Comparison of ENCODE assay signal across 1 cellular context in genomic region chr10:92121686-92122492, GRCh38.
TF ChIP-seq lines count a peak whose summit lies in the region.

No MANE protein-coding gene starts in this region.

TF ChIP-seq in HepG2, 621 proteins besides CTCF, POLR2A, EP300 and RAD21 (continued from another document and continues in another):
- TF ChIP-seq ZSCAN22 (CRISPR knock-in tag; IDR thresholded peaks at IDR 0.05) (no peak), ZNF782 (CRISPR knock-in tag; IDR thresholded peaks at IDR 0.05; ENCODE audit: borderline replicate concordance) (no peak), XRCC5 (optimal IDR thresholded peaks at IDR 0.05; ENCODE audit: low read length) (no peak), GATAD2A (CRISPR knock-in tag; IDR thresholded peaks at IDR 0.05) (peak; percentile 94), PITX1 (CRISPR knock-in tag; IDR thresholded peaks at IDR 0.05) (peak; percentile 91), DRAP1 (CRISPR knock-in tag; IDR thresholded peaks at IDR 0.05) (no peak), MBD4 (IDR thresholded peaks at IDR 0.05; ENCODE audit: borderline replicate concordance, low read length) (peak; percentile 23; the same call in 1 of the 2 replicates), ZNF737 (CRISPR knock-in tag; IDR thresholded peaks at IDR 0.05; ENCODE audit: borderline replicate concordance) (no peak), SALL2 (CRISPR knock-in tag; IDR thresholded peaks at IDR 0.05) (no peak), ZNF333 (CRISPR knock-in tag; IDR thresholded peaks at IDR 0.05; ENCODE audit: borderline replicate concordance) (no peak), RFXAP (CRISPR knock-in tag; IDR thresholded peaks at IDR 0.05; ENCODE audit: borderline replicate concordance) (no peak), ZNF124 (CRISPR knock-in tag; IDR thresholded peaks at IDR 0.05) (0 out of 2 replicates have a peak, but pooled peaks have one; percentile 38), ZNF337 (CRISPR knock-in tag; IDR thresholded peaks at IDR 0.05; ENCODE audit: borderline replicate concordance, low read depth) (no peak), RFX5 (IDR thresholded peaks at IDR 0.05; ENCODE audit: low read depth, low read length) (no peak), ZNF772 (CRISPR knock-in tag; IDR thresholded peaks at IDR 0.05) (no peak; the same call in 1 of the 2 replicates), ZNF652 (CRISPR knock-in tag; IDR thresholded peaks at IDR 0.05; ENCODE audit: borderline replicate concordance, low read depth) (peak; percentile 16; the same call in 1 of the 2 replicates), BRCA1 (CRISPR knock-in tag; IDR thresholded peaks at IDR 0.05) (no peak), TAF15 (IDR thresholded peaks at IDR 0.05; ENCODE audit: low read depth, low read length, poor library complexity, severe bottlenecking) (no peak), ZSCAN12 (CRISPR knock-in tag; IDR thresholded peaks at IDR 0.05) (no peak), HOXA7 (CRISPR knock-in tag; IDR thresholded peaks at IDR 0.05) (no peak), THAP9 (CRISPR knock-in tag; IDR thresholded peaks at IDR 0.05; ENCODE audit: borderline replicate concordance) (no peak), SOX5 (CRISPR knock-in tag; IDR thresholded peaks at IDR 0.05; ENCODE audit: borderline replicate concordance) (peak; percentile 82), ZNF781 (CRISPR knock-in tag; IDR thresholded peaks at IDR 0.05; ENCODE audit: borderline replicate concordance, not compliant biosample characterization) (no peak), YEATS4 (CRISPR knock-in tag; IDR thresholded peaks at IDR 0.05; ENCODE audit: borderline replicate concordance) (peak; percentile 27; the same call in 1 of the 2 replicates), POLR2AphosphoS5 (IDR thresholded peaks at IDR 0.05; ENCODE audit: low read depth, low read length) (no peak), U2AF2 (IDR thresholded peaks at IDR 0.05; ENCODE audit: low read depth, low read length) (no peak), SMARCE1 (IDR thresholded peaks at IDR 0.05; ENCODE audit: borderline replicate concordance) (no peak), SKI (IDR thresholded peaks at IDR 0.05; ENCODE audit: partially characterized antibody) (peak; percentile 81), PREB (CRISPR knock-in tag; IDR thresholded peaks at IDR 0.05) (no peak), BATF2 (CRISPR knock-in tag; IDR thresholded peaks at IDR 0.05) (no peak), HIVEP1 (CRISPR knock-in tag; IDR thresholded peaks at IDR 0.05) (no peak), GLI4 (CRISPR knock-in tag; IDR thresholded peaks at IDR 0.05; ENCODE audit: borderline replicate concordance) (no peak), IKZF1 (IDR thresholded peaks at IDR 0.05) (no peak), MXD4 (CRISPR knock-in tag; IDR thresholded peaks at IDR 0.05) (no peak), NFIC (IDR thresholded peaks at IDR 0.05; ENCODE audit: low read length) (peak; percentile 86), ZMYM2 (CRISPR knock-in tag; IDR thresholded peaks at IDR 0.05) (no peak), BHLHE40 (IDR thresholded peaks at IDR 0.05; ENCODE audit: low read length) (no peak), HCFC1 (IDR thresholded peaks at IDR 0.05; ENCODE audit: low read depth, low read length) (no peak), ATF7-NPFF (CRISPR knock-in tag; IDR thresholded peaks at IDR 0.05; ENCODE audit: low read depth) (no peak), SALL1 (CRISPR knock-in tag; IDR thresholded peaks at IDR 0.05) (peak; percentile 97), BRF2 (CRISPR knock-in tag; IDR thresholded peaks at IDR 0.05) (no peak), ZNF674 (CRISPR knock-in tag; IDR thresholded peaks at IDR 0.05; ENCODE audit: low read depth) (no peak), GLMP (CRISPR knock-in tag; IDR thresholded peaks at IDR 0.05; ENCODE audit: borderline replicate concordance) (no peak), SRSF1 (optimal IDR thresholded peaks at IDR 0.05; ENCODE audit: low read depth, low read length) (no peak), ZNF564 (CRISPR knock-in tag; IDR thresholded peaks at IDR 0.05) (no peak)
- TF ChIP-seq, protein P1, sequence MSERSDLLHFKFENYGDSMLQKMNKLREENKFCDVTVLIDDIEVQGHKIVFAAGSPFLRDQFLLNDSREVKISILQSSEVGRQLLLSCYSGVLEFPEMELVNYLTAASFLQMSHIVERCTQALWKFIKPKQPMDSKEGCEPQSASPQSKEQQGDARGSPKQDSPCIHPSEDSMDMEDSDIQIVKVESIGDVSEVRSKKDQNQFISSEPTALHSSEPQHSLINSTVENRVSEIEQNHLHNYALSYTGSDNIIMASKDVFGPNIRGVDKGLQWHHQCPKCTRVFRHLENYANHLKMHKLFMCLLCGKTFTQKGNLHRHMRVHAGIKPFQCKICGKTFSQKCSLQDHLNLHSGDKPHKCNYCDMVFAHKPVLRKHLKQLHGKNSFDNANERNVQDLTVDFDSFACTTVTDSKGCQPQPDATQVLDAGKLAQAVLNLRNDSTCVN (CRISPR knock-in tag; IDR thresholded peaks at IDR 0.05; ENCODE audit: borderline replicate concordance): peak; percentile 99
- TF ChIP-seq, protein P2, sequence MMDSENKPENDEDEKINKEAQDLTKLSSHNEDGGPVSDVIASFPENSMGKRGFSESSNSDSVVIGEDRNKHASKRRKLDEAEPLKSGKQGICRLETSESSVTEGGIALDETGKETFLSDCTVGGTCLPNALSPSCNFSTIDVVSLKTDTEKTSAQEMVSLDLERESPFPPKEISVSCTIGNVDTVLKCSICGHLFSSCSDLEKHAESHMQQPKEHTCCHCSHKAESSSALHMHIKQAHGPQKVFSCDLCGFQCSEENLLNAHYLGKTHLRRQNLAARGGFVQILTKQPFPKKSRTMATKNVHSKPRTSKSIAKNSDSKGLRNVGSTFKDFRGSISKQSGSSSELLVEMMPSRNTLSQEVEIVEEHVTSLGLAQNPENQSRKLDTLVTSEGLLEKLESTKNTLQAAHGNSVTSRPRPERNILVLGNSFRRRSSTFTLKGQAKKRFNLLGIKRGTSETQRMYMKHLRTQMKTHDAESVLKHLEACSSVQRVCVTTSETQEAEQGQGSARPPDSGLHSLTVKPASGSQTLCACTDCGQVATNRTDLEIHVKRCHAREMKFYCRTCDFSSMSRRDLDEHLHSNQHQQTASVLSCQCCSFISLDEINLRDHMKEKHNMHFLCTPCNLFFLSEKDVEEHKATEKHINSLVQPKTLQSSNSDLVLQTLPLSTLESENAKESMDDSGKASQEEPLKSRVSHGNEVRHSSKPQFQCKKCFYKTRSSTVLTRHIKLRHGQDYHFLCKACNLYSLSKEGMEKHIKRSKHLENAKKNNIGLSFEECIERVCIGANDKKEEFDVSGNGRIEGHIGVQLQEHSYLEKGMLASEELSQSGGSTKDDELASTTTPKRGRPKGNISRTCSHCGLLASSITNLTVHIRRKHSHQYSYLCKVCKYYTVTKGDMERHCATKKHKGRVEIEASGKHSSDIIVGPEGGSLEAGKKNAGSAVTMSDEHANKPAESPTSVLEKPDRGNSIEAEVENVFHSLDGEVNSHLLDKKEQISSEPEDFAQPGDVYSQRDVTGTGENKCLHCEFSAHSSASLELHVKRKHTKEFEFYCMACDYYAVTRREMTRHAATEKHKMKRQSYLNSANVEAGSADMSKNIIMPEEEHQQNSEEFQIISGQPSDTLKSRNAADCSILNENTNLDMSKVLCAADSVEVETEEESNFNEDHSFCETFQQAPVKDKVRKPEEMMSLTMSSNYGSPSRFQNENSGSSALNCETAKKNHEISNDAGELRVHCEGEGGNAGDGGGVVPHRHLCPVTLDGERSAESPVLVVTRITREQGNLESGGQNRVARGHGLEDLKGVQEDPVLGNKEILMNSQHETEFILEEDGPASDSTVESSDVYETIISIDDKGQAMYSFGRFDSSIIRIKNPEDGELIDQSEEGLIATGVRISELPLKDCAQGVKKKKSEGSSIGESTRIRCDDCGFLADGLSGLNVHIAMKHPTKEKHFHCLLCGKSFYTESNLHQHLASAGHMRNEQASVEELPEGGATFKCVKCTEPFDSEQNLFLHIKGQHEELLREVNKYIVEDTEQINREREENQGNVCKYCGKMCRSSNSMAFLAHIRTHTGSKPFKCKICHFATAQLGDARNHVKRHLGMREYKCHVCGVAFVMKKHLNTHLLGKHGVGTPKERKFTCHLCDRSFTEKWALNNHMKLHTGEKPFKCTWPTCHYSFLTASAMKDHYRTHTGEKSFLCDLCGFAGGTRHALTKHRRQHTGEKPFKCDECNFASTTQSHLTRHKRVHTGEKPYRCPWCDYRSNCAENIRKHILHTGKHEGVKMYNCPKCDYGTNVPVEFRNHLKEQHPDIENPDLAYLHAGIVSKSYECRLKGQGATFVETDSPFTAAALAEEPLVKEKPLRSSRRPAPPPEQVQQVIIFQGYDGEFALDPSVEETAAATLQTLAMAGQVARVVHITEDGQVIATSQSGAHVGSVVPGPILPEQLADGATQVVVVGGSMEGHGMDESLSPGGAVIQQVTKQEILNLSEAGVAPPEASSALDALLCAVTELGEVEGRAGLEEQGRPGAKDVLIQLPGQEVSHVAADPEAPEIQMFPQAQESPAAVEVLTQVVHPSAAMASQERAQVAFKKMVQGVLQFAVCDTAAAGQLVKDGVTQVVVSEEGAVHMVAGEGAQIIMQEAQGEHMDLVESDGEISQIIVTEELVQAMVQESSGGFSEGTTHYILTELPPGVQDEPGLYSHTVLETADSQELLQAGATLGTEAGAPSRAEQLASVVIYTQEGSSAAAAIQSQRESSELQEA (CRISPR knock-in tag; IDR thresholded peaks at IDR 0.05; ENCODE audit: not compliant biosample characterization): no peak
- TF ChIP-seq, protein P3, sequence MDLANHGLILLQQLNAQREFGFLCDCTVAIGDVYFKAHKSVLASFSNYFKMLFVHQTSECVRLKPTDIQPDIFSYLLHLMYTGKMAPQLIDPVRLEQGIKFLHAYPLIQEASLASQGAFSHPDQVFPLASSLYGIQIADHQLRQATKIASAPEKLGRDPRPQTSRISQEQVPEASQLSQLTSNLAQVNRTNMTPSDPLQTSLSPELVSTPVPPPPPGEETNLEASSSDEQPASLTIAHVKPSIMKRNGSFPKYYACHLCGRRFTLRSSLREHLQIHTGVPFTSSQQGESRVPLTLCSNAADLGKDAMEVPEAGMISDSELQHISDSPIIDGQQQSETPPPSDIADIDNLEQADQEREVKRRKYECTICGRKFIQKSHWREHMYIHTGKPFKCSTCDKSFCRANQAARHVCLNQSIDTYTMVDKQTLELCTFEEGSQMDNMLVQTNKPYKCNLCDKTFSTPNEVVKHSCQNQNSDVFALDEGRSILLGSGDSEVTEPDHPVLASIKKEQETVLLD (CRISPR knock-in tag; IDR thresholded peaks at IDR 0.05; ENCODE audit: low read depth): no peak
- TF ChIP-seq, protein P4, sequence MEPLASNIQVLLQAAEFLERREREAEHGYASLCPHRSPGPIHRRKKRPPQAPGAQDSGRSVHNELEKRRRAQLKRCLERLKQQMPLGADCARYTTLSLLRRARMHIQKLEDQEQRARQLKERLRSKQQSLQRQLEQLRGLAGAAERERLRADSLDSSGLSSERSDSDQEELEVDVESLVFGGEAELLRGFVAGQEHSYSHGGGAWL (CRISPR knock-in tag; IDR thresholded peaks at IDR 0.05): no peak
